Comparison of ENCODE assay signal across 13 cellular contexts in genomic region chr16:27398894-27399853, GRCh38. TPM values are rescaled to one million over a fixed set of nuclear protein-coding genes. Genes with fewer than 3 reads are reported as not detected.
DNase-seq lines count a peak whose midpoint lies in the region; ATAC-seq and TF ChIP-seq lines count a peak whose summit lies in the region.
"Had no signal": no experiment of that assay in that cellular context is flagged by ENCODE, and none has a peak within 500 bp of the region (broad histone marks: within the 10 kb centered on the region; RNA-seq: fewer than 3 reads in every experiment).

No MANE protein-coding gene starts in this region.

- no peak overlapping the region for H3K27ac ChIP-seq in prostate gland
- no peak overlapping the region for H3K27ac ChIP-seq in vagina
- H3K27ac ChIP-seq: PC-9 had no signal

- intact Hi-C loops in prostate gland (cut with DNase I) (no loop called here), vagina (cut with DNase I) (no loop called here)

- H3K36me3 ChIP-seq in prostate gland (no peaks in the 10 kb centered on the region), vagina (no peaks in the 10 kb centered on the region)

- TF ChIP-seq POLR2A in prostate gland (IDR thresholded peaks at IDR 0.05) (no peak), vagina (IDR thresholded peaks at IDR 0.05) (no peak)

- H3K4me1 ChIP-seq in prostate gland (replicated peaks) = no peaks in the 10 kb centered on the region
- H3K4me1 ChIP-seq in vagina = peaks cover 19% of the 10 kb centered on the region

- no peaks in the 10 kb centered on the region for H3K27me3 ChIP-seq in prostate gland (replicated peaks; ENCODE audit: insufficient read depth)
- no peaks in the 10 kb centered on the region for H3K27me3 ChIP-seq in vagina

- no peak overlapping the region for H3K4me3 ChIP-seq in GM12865 (ENCODE audit: low read depth, low read length)
- no peak overlapping the region for H3K4me3 ChIP-seq in prostate gland
- H3K4me3 ChIP-seq in vagina = no peak overlapping the region
- H3K4me3 ChIP-seq: PC-9, smooth muscle cell had no signal

- peak; percentile 34 for ATAC-seq in GM21447 (IDR thresholded peaks at IDR 0.05; ENCODE audit: unreplicated experiment)
- peak; percentile 21 for ATAC-seq in esophagus mucosa

- DNase-seq in GM12865 (ENCODE audit: low read depth) (peak; percentile 90), NOMO-1 treated with DMSO at 0.1 percent for 48 hours (lab: John Stamatoyannopoulos, UW; ENCODE audit: unreplicated experiment) (peak; percentile 75), prostate gland (ENCODE audit: low spot score) (no peak), DMS79 (lab: John Stamatoyannopoulos, UW) (no peak), vagina (ENCODE audit: extremely low spot score in 2 of 2) (no peak), AG08396 (ENCODE audit: low spot score) (no peak)
- DNase-seq: activated CD4-positive, alpha-beta T cell treated with anti-CD3 and anti-CD28 coated beads for 1 hour; DMS153; PC-9; stimulated activated naive CD4-positive, alpha-beta T cell had no signal

- H3K9me3 ChIP-seq in prostate gland (no peaks in the 10 kb centered on the region), vagina (no peaks in the 10 kb centered on the region)

- TF ChIP-seq CTCF in GM12865 (IDR thresholded peaks at IDR 0.05; ENCODE audit: insufficient read depth, low read depth, low read length, missing control alignments) (no peak), prostate gland (IDR thresholded peaks at IDR 0.05) (no peak), vagina (IDR thresholded peaks at IDR 0.05) (no peak)

- WGBS in prostate gland = 82% methylated on average over 8 of the region's 8 CpGs

RNA-seq across cellular contexts. Expression of gene IL21R, which starts 2.8 kb away (rescaled TPM):
- total RNA-seq in esophagus mucosa = 0.56 TPM
- total RNA-seq in prostate gland = under 1 TPM; 0.32 to 0.57 TPM
- 0.98 TPM for total RNA-seq in vagina
- total RNA-seq: smooth muscle cell had no signal

Comparison
In these comparisons a context has a peak if more than half of its experiments do, and no peak if none do; other contexts are left out.
1. DNase-seq: peak in GM12865 (single experiment) and NOMO-1 treated with DMSO at 0.1 percent for 48 hours (single experiment); none in prostate gland (single experiment), DMS79 (single experiment), vagina (0 of 2) and AG08396 (single experiment).